28 cellular contexts compared by ENCODE assay signal in the genomic region with DNA sequence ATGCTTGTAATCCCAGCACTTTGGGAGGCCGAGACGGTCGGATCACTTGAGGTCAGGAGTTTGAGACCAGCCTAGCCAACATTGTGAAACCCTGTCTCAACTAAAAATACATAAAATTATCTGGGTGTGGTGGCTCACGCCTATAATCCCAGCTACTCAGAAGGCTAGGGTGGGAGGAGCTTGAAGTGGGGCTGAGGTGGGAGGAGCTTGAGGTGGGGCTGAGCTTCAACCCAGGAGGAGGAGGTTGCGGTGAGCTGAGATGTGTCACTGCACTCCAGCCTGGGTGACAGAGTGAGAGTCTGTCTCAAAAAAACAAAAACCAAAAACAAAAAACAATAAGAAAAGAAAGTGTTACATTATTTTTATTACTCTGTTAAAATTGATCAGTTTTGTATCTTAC.
"Had no signal": no experiment of that assay in that cellular context is flagged by ENCODE, and none has a peak within 500 bp of the region (broad histone marks: within the 10 kb centered on the region; RNA-seq: fewer than 3 reads in every experiment).

No MANE protein-coding gene starts in this region.

- H3K4me2 ChIP-seq: PC-9 had no signal

- ATAC-seq: activated CD8-positive, alpha-beta T cell treated with anti-CD3 and anti-CD28 coated beads, Interleukin-2, amount 10 ng/mL, durations not matched to agents 7 days and 5 days; activated naive CD4-positive, alpha-beta T cell treated with anti-CD3 and anti-CD28 coated beads, Interleukin-2, amount 50 U/mL, for 72 hours; Right ventricle myocardium inferior had no signal

- DNase-seq: activated CD4-positive, alpha-beta T cell treated with anti-CD3 and anti-CD28 coated beads, Interleukin-2, amount 10 ng/mL, durations not matched to agents 24 days and 14 days; activated CD4-positive, alpha-beta T cell treated with anti-CD3 and anti-CD28 coated beads, Interleukin-2, amount 50 U/mL, for 4 hours; activated CD8-positive, alpha-beta T cell treated with anti-CD3 and anti-CD28 coated beads, Interleukin-2, amount 10 ng/mL, durations not matched to agents 7 days and 5 days; activated gamma-delta T cell treated with Interleukin-2 at 50 U/mL for 16 hours; activated naive CD4-positive, alpha-beta T cell treated with anti-CD3 and anti-CD28 coated beads for 36 hours; activated T-cell treated with anti-CD3 and anti-CD28 coated beads, Interleukin-2, amount 50 U/mL, for 24 hours; adrenal gland; caudate nucleus; NCI-H1048; NCI-H1436 treated with DMSO at 0.1 percent for 48 hours; NCI-H1694 treated with DMSO at 0.1 percent for 48 hours; NCI-H2029; NCI-H345; NCI-H524 treated with DMSO at 0.1 percent for 48 hours; NK-92 treated with Interleukin-12 subunit alpha and Interleukin-12 subunit beta, amount 100 ng/mL, for 24 hours; PC-9; SIG-M5; SW 1271; T-helper 1 cell; T-helper 2 cell; T-helper 9 cell; WERI-Rb-1 had no signal

- H3K36me3 ChIP-seq: adrenal gland, WERI-Rb-1 had no signal

- H3K9me3 ChIP-seq: adrenal gland had no signal

- H2AFZ ChIP-seq: PC-9 had no signal

- H3K27me3 ChIP-seq: adrenal gland had no signal

- H3K4me3 ChIP-seq: adrenal gland, PC-9 had no signal

- FAIRE-seq: bronchial epithelial cell, colon, RCC 7860 had no signal

- H3K27ac ChIP-seq: adrenal gland, PC-9, RWPE1, WERI-Rb-1 had no signal

- H3K4me1 ChIP-seq: adrenal gland had no signal
